In genomic region chr6:57177545-57178225, GRCh38 we compare ENCODE assay signal across 16 cellular contexts. TPM values are rescaled to one million over a fixed set of nuclear protein-coding genes. Genes with fewer than 3 reads are reported as not detected.
DNase-seq lines count a peak whose midpoint lies in the region; ATAC-seq and TF ChIP-seq lines count a peak whose summit lies in the region.
"Had no signal": no experiment of that assay in that cellular context is flagged by ENCODE, and none has a peak within 500 bp of the region (broad histone marks: within the 10 kb centered on the region; RNA-seq: fewer than 3 reads in every experiment).

No MANE protein-coding gene starts in this region.

- H2AFZ ChIP-seq in OCI-LY7 (ENCODE audit: low read length), result no peak overlapping the region
- H2AFZ ChIP-seq: neural progenitor cell had no signal

- DNase-seq in T-helper 17 cell, result no peak
- DNase-seq in heart left ventricle, result peak in 4 of 5 donors; percentile 46 to 58 (median 54)
- no peak for DNase-seq in omental fat pad (ENCODE audit: low spot score)
- no peak for DNase-seq in upper lobe of left lung
- DNase-seq in AML-193 (lab: John Stamatoyannopoulos, UW), result no peak
- no peak for DNase-seq in H4 (ENCODE audit: low spot score)
- DNase-seq in dorsolateral prefrontal cortex, result no peak
- no peak for DNase-seq in OCI-LY7 (ENCODE audit: low spot score)
- DNase-seq: activated CD4-positive, alpha-beta T cell treated with anti-CD3 and anti-CD28 coated beads for 48 hours; COR-L47; Kasumi-1; stimulated activated CD4-positive, alpha-beta T cell treated with anti-CD3 and anti-CD28 coated beads, Interleukin-4, amount 100 ng/mL, for 24 hours; stimulated activated naive CD4-positive, alpha-beta T cell treated with Interleukin-2 at 50 U/mL for 16 hours; T-cell had no signal

- H3K4me1 Mint-ChIP-seq in T-helper 17 cell, result peaks cover 17% of the 10 kb centered on the region

- intact Hi-C loops in heart left ventricle (cut with DNase I), result loop anchor here in 4 of 10 donors (10.0 kb wide), 2 partner anchors 133 to 137 kb away; partner anchors contain the start of genes PRIM2 (in 3 of the 4) and KIAA1586 (in 1 of the 4)
- intact Hi-C loops in dorsolateral prefrontal cortex (cut with DNase I), result loop anchor here (10.0 kb wide), 1 partner anchor 137 kb away; the partner anchor contains the start of gene PRIM2 (in 2 of the 2)
- intact Hi-C loops in OCI-LY7 (cut with micrococcal nuclease; ENCODE audit: unreplicated experiment), result no loop called here

- no peak for TF ChIP-seq EP300 in upper lobe of left lung (IDR thresholded peaks at IDR 0.05)

- no peak overlapping the region for H3K4me3 Mint-ChIP-seq in T-helper 17 cell
- H3K4me3 Mint-ChIP-seq: activated T-helper 17 cell treated with anti-CD3 and anti-CD28 coated beads, Interleukin-2, amount 50 U/mL, for 72 hours; neural progenitor cell; T-cell had no signal

- peak in 1 of 2 donors; percentile 29 for TF ChIP-seq POLR2A in heart left ventricle (IDR thresholded peaks at IDR 0.05)
- TF ChIP-seq POLR2A in upper lobe of left lung (IDR thresholded peaks at IDR 0.05), result no peak

- H4K20me1 ChIP-seq in OCI-LY7 (ENCODE audit: insufficient read depth, low read length), result peaks cover 22% of the 10 kb centered on the region

- H3K36me3 Mint-ChIP-seq in T-helper 17 cell (ENCODE audit: low read depth), result peaks cover 3% of the 10 kb centered on the region

- H3K27ac ChIP-seq in heart left ventricle (peak overlapping the region; percentile 46 to 97 (median 78)), upper lobe of left lung (peak overlapping the region in 3 of 4 donors; percentile 22 to 71 (median 59)), dorsolateral prefrontal cortex (peak overlapping the region in 3 of 59 donors; percentile 14 to 40 (median 31)), OCI-LY7 (ENCODE audit: low read depth, low read length, poor library complexity, severe bottlenecking) (no peak overlapping the region)
- H3K27ac ChIP-seq: neural progenitor cell had no signal

- ATAC-seq in T-helper 17 cell (no peak), heart left ventricle (peak; percentile 35 to 80 (median 78)), omental fat pad (ENCODE audit: low FRiP score) (peak; percentile 86), upper lobe of left lung (ENCODE audit: low FRiP score in 2 of 2) (peak in 1 of 2 donors; percentile 77)
- ATAC-seq: activated T-helper 17 cell treated with anti-CD3 and anti-CD28 coated beads, Interleukin-2, amount 50 U/mL, for 72 hours; T-cell had no signal

- 38 to 52% (median 45%) methylated on average over 11 of the region's 11 CpGs for WGBS in heart left ventricle, 4 donors
- WGBS in upper lobe of left lung, 2 donors, result 73 to 82% methylated on average over 11 of the region's 11 CpGs

- peak overlapping the region; percentile 60 for H3K27ac Mint-ChIP-seq in T-helper 17 cell
- H3K27ac Mint-ChIP-seq: activated T-helper 17 cell treated with anti-CD3 and anti-CD28 coated beads, Interleukin-2, amount 50 U/mL, for 72 hours; neural progenitor cell had no signal

- no peaks in the 10 kb centered on the region for H3K27me3 ChIP-seq in heart left ventricle
- H3K27me3 ChIP-seq in upper lobe of left lung, result no peaks in the 10 kb centered on the region
- no peaks in the 10 kb centered on the region for H3K27me3 ChIP-seq in dorsolateral prefrontal cortex

- H3K27me3 Mint-ChIP-seq in T-helper 17 cell, result no peaks in the 10 kb centered on the region
- H3K27me3 Mint-ChIP-seq: activated T-helper 17 cell treated with anti-CD3 and anti-CD28 coated beads, Interleukin-2, amount 50 U/mL, for 72 hours; T-cell had no signal

- POLR2A ChIA-PET in OCI-LY7 (lab: Charles Lee), result interaction anchor here (0.7 to 1.0 kb wide), 3 partner anchors 12 to 38 kb away, joined by 3 to 4 read pairs (median 3); no protein-coding TSS in a partner anchor

- no peak for TF ChIP-seq CTCF in heart left ventricle (IDR thresholded peaks at IDR 0.05)
- TF ChIP-seq CTCF in omental fat pad (IDR thresholded peaks at IDR 0.05), result no peak
- no peak for TF ChIP-seq CTCF in upper lobe of left lung (IDR thresholded peaks at IDR 0.05)
- TF ChIP-seq CTCF in dorsolateral prefrontal cortex (IDR thresholded peaks at IDR 0.05 in 54 of 56, conservative IDR thresholded peaks at IDR 0.05 in 2 of 56; ENCODE audit: low read depth in 1 of 56, partially characterized antibody in 56 of 56), result no peak
- no peak for TF ChIP-seq CTCF in OCI-LY7 (conservative IDR thresholded peaks at IDR 0.05; ENCODE audit: low read length)

- CTCF ChIA-PET in OCI-LY7 (lab: Charles Lee; ENCODE audit: unreplicated experiment), result no interaction called here

- H3K4me1 ChIP-seq in heart left ventricle (peaks cover 0 to 67% (median 22%) of the 10 kb centered on the region in 12 donors), upper lobe of left lung (peaks cover 0 to 11% (median 6%) of the 10 kb centered on the region in 4 donors), OCI-LY7 (ENCODE audit: insufficient read depth, low read length, poor library complexity, severe bottlenecking) (peaks cover 12% of the 10 kb centered on the region)

- no peaks in the 10 kb centered on the region for H3K9me3 ChIP-seq in T-helper 17 cell (ENCODE audit: control insufficient read depth, low read length, poor library complexity, severe bottlenecking)
- no peaks in the 10 kb centered on the region for H3K9me3 ChIP-seq in heart left ventricle
- no peaks in the 10 kb centered on the region for H3K9me3 ChIP-seq in upper lobe of left lung
- H3K9me3 ChIP-seq in OCI-LY7 (ENCODE audit: low read length), result no peaks in the 10 kb centered on the region

- H3K36me3 ChIP-seq in heart left ventricle (peaks cover 0 to 9% (median 6%) of the 10 kb centered on the region in 9 donors), upper lobe of left lung (peaks cover 0 to 5% (median 0%) of the 10 kb centered on the region in 4 donors), OCI-LY7 (ENCODE audit: insufficient read depth, low read length) (peaks cover 56% of the 10 kb centered on the region)
- H3K36me3 ChIP-seq: neural progenitor cell had no signal

- peaks cover 86% of the 10 kb centered on the region for H3K79me2 ChIP-seq in OCI-LY7 (ENCODE audit: insufficient read depth, low read depth, low read length)

- H3K4me3 ChIP-seq in heart left ventricle, result peak overlapping the region in 9 of 12 donors; percentile 27 to 45 (median 34)
- no peak overlapping the region for H3K4me3 ChIP-seq in upper lobe of left lung
- peak overlapping the region in 1 of 59 donors; percentile 0 for H3K4me3 ChIP-seq in dorsolateral prefrontal cortex
- no peak overlapping the region for H3K4me3 ChIP-seq in OCI-LY7 (ENCODE audit: low read depth, low read length, poor library complexity, severe bottlenecking)
- H3K4me3 ChIP-seq: neural progenitor cell had no signal

- no peaks in the 10 kb centered on the region for H3K9me2 ChIP-seq in OCI-LY7 (ENCODE audit: insufficient read depth, low read length)

- no TSS peak for BruUV-seq in OCI-LY7 (replicated peaks; lab: Mats Ljungman, UMichigan)

- no peak overlapping the region for H3K4me2 ChIP-seq in OCI-LY7 (ENCODE audit: low read length)
- H3K4me2 ChIP-seq: neural progenitor cell had no signal

RNA-seq across cellular contexts. Expression of gene BAG2, which starts 5.6 kb away (rescaled TPM):
- total RNA-seq in T-helper 17 cell, result 1 to 10 TPM; 2.7 to 3.1 TPM
- total RNA-seq in heart left ventricle, result 10 to 100 TPM in 5 of 9 donors, 1 to 10 TPM in 4; 8.2 to 18.0 (median 11.6) TPM
- 10 to 100 TPM in 1 of 2 donors, 1 to 10 TPM in 1; 4.5 to 10.8 TPM for polyA plus RNA-seq in heart left ventricle
- total RNA-seq in omental fat pad, result 1 to 10 TPM; 3.0 to 6.6 (median 4.6) TPM
- 1 to 10 TPM; 2.1 to 7.4 (median 4.4) TPM for total RNA-seq in upper lobe of left lung
- total RNA-seq in H4 (2014; rRNA removed; shearing (Covaris generic)), result 28.1 and 29.4 TPM in 2 replicates
- total RNA-seq in dorsolateral prefrontal cortex, result 10 to 100 TPM in 2 of 120 experiments, 1 to 10 TPM in 118; 1.7 to 10.3 (median 4.0) TPM
- total RNA-seq in OCI-LY7 (2014; rRNA removed; shearing (Covaris generic)), result 6.8 and 7.7 TPM in 2 replicates
- 8.0 and 8.7 TPM in 2 replicates for total RNA-seq in OCI-LY7 (2022)

RNA-seq across cellular contexts. Expression of gene RAB23, which starts 44.4 kb away (rescaled TPM):
- total RNA-seq in T-helper 17 cell (under 1 TPM; 0.29 to 0.35 TPM), heart left ventricle (10 to 100 TPM in 4 of 9 donors, 1 to 10 TPM in 5; 7.6 to 15.4 (median 9.6) TPM), omental fat pad (10 to 100 TPM in 1 of 4 donors, 1 to 10 TPM in 3; 3.0 to 10.6 (median 7.5) TPM), upper lobe of left lung (10 to 100 TPM in 2 of 6 donors, 1 to 10 TPM in 4; 6.3 to 19.7 (median 9.1) TPM), dorsolateral prefrontal cortex (10 to 100 TPM in 118 of 120 experiments, 1 to 10 TPM in 2; 7.9 to 20.9 (median 14.9) TPM), OCI-LY7 (2022) (2.9 and 4.1 TPM in 2 replicates)
- polyA plus RNA-seq in heart left ventricle, result 1 to 10 TPM; 2.6 to 7.7 TPM
- 19.9 and 30.9 TPM in 2 replicates for total RNA-seq in H4 (2014; rRNA removed; shearing (Covaris generic))
- 3.5 and 4.9 TPM in 2 replicates for total RNA-seq in OCI-LY7 (2014; rRNA removed; shearing (Covaris generic))

Comparison
In these comparisons a context has a peak if more than half of its experiments do, and no peak if none do; other contexts are left out.
1. DNase-seq: peak in heart left ventricle (4 of 5); none in T-helper 17 cell (0 of 3), omental fat pad (single experiment), upper lobe of left lung (0 of 2), AML-193 (0 of 2), H4 (single experiment), dorsolateral prefrontal cortex (0 of 10) and OCI-LY7 (single experiment).
2. H3K4me3 ChIP-seq: peak in heart left ventricle (9 of 12); none in upper lobe of left lung (0 of 4) and OCI-LY7 (single experiment).